ENCODE assay signal across 17 cellular contexts in genomic region chr2:99598435-99598834, GRCh38.
"Had no signal": no experiment of that assay in that cellular context is flagged by ENCODE, and none has a peak within 500 bp of the region (broad histone marks: within the 10 kb centered on the region; RNA-seq: fewer than 3 reads in every experiment).

No MANE protein-coding gene starts in this region.

- H3K36me3 Mint-ChIP-seq: activated naive CD8-positive, alpha-beta T cell treated with anti-CD3 and anti-CD28 coated beads for 36 hours; immature natural killer cell had no signal

- H3K36me3 ChIP-seq: esophagus squamous epithelium had no signal

- ATAC-seq: body of pancreas, psoas muscle had no signal

- H3K4me1 Mint-ChIP-seq: activated CD4-positive, alpha-beta T cell treated with anti-CD3 and anti-CD28 coated beads, Interleukin-2, amount 10 ng/mL, durations not matched to agents 24 days and 14 days; activated naive CD8-positive, alpha-beta T cell treated with anti-CD3 and anti-CD28 coated beads for 36 hours; central memory CD8-positive, alpha-beta T cell; immature natural killer cell had no signal

- H3K9me3 ChIP-seq: body of pancreas, esophagus squamous epithelium, psoas muscle had no signal

- H3K27ac Mint-ChIP-seq: activated CD4-positive, alpha-beta T cell treated with anti-CD3 and anti-CD28 coated beads, Interleukin-2, amount 10 ng/mL, durations not matched to agents 24 days and 14 days; activated naive CD8-positive, alpha-beta T cell treated with anti-CD3 and anti-CD28 coated beads for 36 hours; activated T-helper 1 cell treated with anti-CD3 and anti-CD28 coated beads, Interleukin-12 subunit alpha, Interleukin-12 subunit beta, Interleukin-2, Interleukin-4 antibody, amounts not matched to agents 30 ng/mL and 10 ng/mL and 1 ng/mL, durations not matched to agents 14 hours and 24 hours and 36 hours; immature natural killer cell; T-helper 2 cell treated with Interferon-gamma antibody and Interleukin-4, amounts not matched to agents 5 μg/mL and 100 μg/mL, for 36 hours had no signal

- H3K4me1 ChIP-seq: body of pancreas, psoas muscle had no signal

- DNase-seq: activated CD4-positive, alpha-beta T cell treated with anti-CD3 and anti-CD28 coated beads, Interleukin-2, amount 10 ng/mL, durations not matched to agents 24 days and 14 days; activated CD4-positive, CD25-positive, alpha-beta regulatory T cell; activated naive CD8-positive, alpha-beta T cell treated with anti-CD3 and anti-CD28 coated beads for 36 hours; body of pancreas; esophagus squamous epithelium; hypothalamus; immature natural killer cell; midbrain; psoas muscle; stimulated activated CD4-positive, alpha-beta T cell treated with anti-CD3 and anti-CD28 coated beads, Interleukin-12 subunit alpha, Interleukin-12 subunit beta, amount 100 ng/mL, for 4 hours; stimulated activated CD4-positive, alpha-beta T cell treated with anti-CD3 and anti-CD28 coated beads, Interleukin-2, amount 100 ng/mL, for 24 hours; SW 1271 had no signal

- H3K27ac ChIP-seq: body of pancreas, coronary artery, esophagus squamous epithelium, psoas muscle had no signal

- H3K4me3 Mint-ChIP-seq: activated CD4-positive, alpha-beta T cell treated with anti-CD3 and anti-CD28 coated beads, Interleukin-2, amount 10 ng/mL, durations not matched to agents 24 days and 14 days; activated naive CD8-positive, alpha-beta T cell treated with anti-CD3 and anti-CD28 coated beads for 36 hours; activated T-helper 1 cell treated with anti-CD3 and anti-CD28 coated beads, Interleukin-12 subunit alpha, Interleukin-12 subunit beta, Interleukin-2, Interleukin-4 antibody, amounts not matched to agents 30 ng/mL and 10 ng/mL and 1 ng/mL, durations not matched to agents 14 hours and 24 hours and 36 hours; central memory CD8-positive, alpha-beta T cell; immature natural killer cell; T-helper 2 cell treated with Interferon-gamma antibody and Interleukin-4, amounts not matched to agents 5 μg/mL and 100 μg/mL, for 36 hours had no signal

- H3K27me3 Mint-ChIP-seq: activated CD4-positive, alpha-beta T cell treated with anti-CD3 and anti-CD28 coated beads, Interleukin-2, amount 10 ng/mL, durations not matched to agents 24 days and 14 days; activated naive CD8-positive, alpha-beta T cell treated with anti-CD3 and anti-CD28 coated beads for 36 hours had no signal

- H3K27me3 ChIP-seq: body of pancreas had no signal

- H3K4me3 ChIP-seq: body of pancreas, coronary artery, esophagus squamous epithelium, lung, psoas muscle had no signal

- H3K9me3 Mint-ChIP-seq: activated CD4-positive, alpha-beta T cell treated with anti-CD3 and anti-CD28 coated beads, Interleukin-2, amount 10 ng/mL, durations not matched to agents 24 days and 14 days; activated naive CD8-positive, alpha-beta T cell treated with anti-CD3 and anti-CD28 coated beads for 36 hours; activated T-helper 1 cell treated with anti-CD3 and anti-CD28 coated beads, Interleukin-12 subunit alpha, Interleukin-12 subunit beta, Interleukin-2, Interleukin-4 antibody, amounts not matched to agents 30 ng/mL and 10 ng/mL and 1 ng/mL, durations not matched to agents 14 hours and 24 hours and 36 hours; central memory CD8-positive, alpha-beta T cell; immature natural killer cell; T-helper 2 cell treated with Interferon-gamma antibody and Interleukin-4, amounts not matched to agents 5 μg/mL and 100 μg/mL, for 36 hours had no signal
